In genomic region chr10:104040382-104040781, GRCh38 we compare ENCODE assay signal across 19 cellular contexts. TPM values are rescaled to one million over a fixed set of nuclear protein-coding genes. Genes with fewer than 3 reads are reported as not detected.
"Had no signal": no experiment of that assay in that cellular context is flagged by ENCODE, and none has a peak within 500 bp of the region (broad histone marks: within the 10 kb centered on the region; RNA-seq: fewer than 3 reads in every experiment).

No MANE protein-coding gene starts in this region.

- ATAC-seq: HepG2 had no signal

- DNase-seq: Karpas-422, KBM-7, MM.1S, NCI-H1092 treated with DMSO at 0.1 percent for 48 hours, NCI-H1436, NCI-H187, NCI-H2029, NCI-H2081 treated with DMSO at 0.1 percent for 48 hours, NCI-H2171, NCI-H226, NCI-H446, NCI-H510A, NCI-H524 treated with DMSO at 0.1 percent for 48 hours, NCI-H69, NCI-H774, RPMI8226, SHP77, SK-N-SH had no signal

- H3K4me2 ChIP-seq: SK-N-SH had no signal

- H3K9me3 ChIP-seq: SK-N-SH had no signal

- H3K9ac ChIP-seq: SK-N-SH had no signal

RNA-seq across cellular contexts. Expression of gene COL17A1, which starts 45.3 kb away (rescaled TPM):
- total RNA-seq: HepG2 had no signal
